1 cellular context compared by ENCODE assay signal in genomic region chr5:2193923-2194555, GRCh38.
TF ChIP-seq lines count a peak whose summit lies in the region.

No MANE protein-coding gene starts in this region.

TF ChIP-seq in SK-N-SH, 30 proteins besides CTCF, POLR2A, EP300 and RAD21 (continued from another document):
- TF ChIP-seq REST (IDR thresholded peaks at IDR 0.05; ENCODE audit: low read depth, low read length) (no peak), FOSL2 (IDR thresholded peaks at IDR 0.05; ENCODE audit: borderline replicate concordance, low read depth) (no peak), TEAD4 (IDR thresholded peaks at IDR 0.05; ENCODE audit: borderline replicate concordance, insufficient read depth) (no peak), MAX (IDR thresholded peaks at IDR 0.05; ENCODE audit: low read depth) (no peak), JUND (IDR thresholded peaks at IDR 0.05) (no peak)
- TF ChIP-seq, protein P1, sequence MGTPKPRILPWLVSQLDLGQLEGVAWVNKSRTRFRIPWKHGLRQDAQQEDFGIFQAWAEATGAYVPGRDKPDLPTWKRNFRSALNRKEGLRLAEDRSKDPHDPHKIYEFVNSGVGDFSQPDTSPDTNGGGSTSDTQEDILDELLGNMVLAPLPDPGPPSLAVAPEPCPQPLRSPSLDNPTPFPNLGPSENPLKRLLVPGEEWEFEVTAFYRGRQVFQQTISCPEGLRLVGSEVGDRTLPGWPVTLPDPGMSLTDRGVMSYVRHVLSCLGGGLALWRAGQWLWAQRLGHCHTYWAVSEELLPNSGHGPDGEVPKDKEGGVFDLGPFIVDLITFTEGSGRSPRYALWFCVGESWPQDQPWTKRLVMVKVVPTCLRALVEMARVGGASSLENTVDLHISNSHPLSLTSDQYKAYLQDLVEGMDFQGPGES (IDR thresholded peaks at IDR 0.05; ENCODE audit: low read depth, low read length): no peak
TF ChIP-seq in SK-N-SH: peak in this region for 0.
